In genomic region chr4:52837716-52838558, GRCh38 we compare ENCODE assay signal across 11 cellular contexts.
DNase-seq lines count a peak whose midpoint lies in the region; ATAC-seq and TF ChIP-seq lines count a peak whose summit lies in the region.
"Had no signal": no experiment of that assay in that cellular context is flagged by ENCODE, and none has a peak within 500 bp of the region (broad histone marks: within the 10 kb centered on the region; RNA-seq: fewer than 3 reads in every experiment).

No MANE protein-coding gene starts in this region.

- peak; percentile 82 for DNase-seq in EL
- DNase-seq in NCI-H1694 treated with DMSO at 0.1 percent for 48 hours (lab: John Stamatoyannopoulos, UW): peak; percentile 92
- DNase-seq in cardiac fibroblast (ENCODE audit: low read depth in 2 of 2): peak; percentile 21 to 63
- peak; percentile 5 for DNase-seq in midbrain (lab: John Stamatoyannopoulos, UW)
- DNase-seq in NCI-H2029 treated with DMSO at 0.1 percent for 48 hours (lab: John Stamatoyannopoulos, UW): no peak
- no peak for DNase-seq in amniotic stem cell (lab: John Stamatoyannopoulos, UW)
- DNase-seq: T-helper 2 cell had no signal

- TF ChIP-seq CTCF in cardiac fibroblast (IDR thresholded peaks at IDR 0.05; ENCODE audit: low read depth, low read length): no peak

- ATAC-seq in HG02852 (IDR thresholded peaks at IDR 0.05; ENCODE audit: unreplicated experiment) (no peak), HG02884 (IDR thresholded peaks at IDR 0.05; ENCODE audit: unreplicated experiment) (no peak)
- ATAC-seq: K562 had no signal

- no peak overlapping the region for H3K4me3 ChIP-seq in cardiac fibroblast (replicated peaks in 1 of 2; ENCODE audit: low read depth in 2 of 2, low read length in 2 of 2)
- H3K4me3 ChIP-seq: ascending aorta, K562 had no signal

Comparison
In these comparisons a context has a peak if more than half of its experiments do, and no peak if none do; other contexts are left out.
1. DNase-seq: peak in EL (single experiment), NCI-H1694 treated with DMSO at 0.1 percent for 48 hours (single experiment), cardiac fibroblast (2 of 2) and midbrain (single experiment); none in NCI-H2029 treated with DMSO at 0.1 percent for 48 hours (single experiment) and amniotic stem cell (single experiment).